ENCODE assay signal across 1 cellular context in genomic region chr1:110114784-110115183, GRCh38.
TF ChIP-seq lines count a peak whose summit lies in the region.

No MANE protein-coding gene starts in this region.

TF ChIP-seq in HEK293, 187 proteins besides CTCF, POLR2A, EP300 and RAD21 (continued from another document):
- TF ChIP-seq, protein P1, sequence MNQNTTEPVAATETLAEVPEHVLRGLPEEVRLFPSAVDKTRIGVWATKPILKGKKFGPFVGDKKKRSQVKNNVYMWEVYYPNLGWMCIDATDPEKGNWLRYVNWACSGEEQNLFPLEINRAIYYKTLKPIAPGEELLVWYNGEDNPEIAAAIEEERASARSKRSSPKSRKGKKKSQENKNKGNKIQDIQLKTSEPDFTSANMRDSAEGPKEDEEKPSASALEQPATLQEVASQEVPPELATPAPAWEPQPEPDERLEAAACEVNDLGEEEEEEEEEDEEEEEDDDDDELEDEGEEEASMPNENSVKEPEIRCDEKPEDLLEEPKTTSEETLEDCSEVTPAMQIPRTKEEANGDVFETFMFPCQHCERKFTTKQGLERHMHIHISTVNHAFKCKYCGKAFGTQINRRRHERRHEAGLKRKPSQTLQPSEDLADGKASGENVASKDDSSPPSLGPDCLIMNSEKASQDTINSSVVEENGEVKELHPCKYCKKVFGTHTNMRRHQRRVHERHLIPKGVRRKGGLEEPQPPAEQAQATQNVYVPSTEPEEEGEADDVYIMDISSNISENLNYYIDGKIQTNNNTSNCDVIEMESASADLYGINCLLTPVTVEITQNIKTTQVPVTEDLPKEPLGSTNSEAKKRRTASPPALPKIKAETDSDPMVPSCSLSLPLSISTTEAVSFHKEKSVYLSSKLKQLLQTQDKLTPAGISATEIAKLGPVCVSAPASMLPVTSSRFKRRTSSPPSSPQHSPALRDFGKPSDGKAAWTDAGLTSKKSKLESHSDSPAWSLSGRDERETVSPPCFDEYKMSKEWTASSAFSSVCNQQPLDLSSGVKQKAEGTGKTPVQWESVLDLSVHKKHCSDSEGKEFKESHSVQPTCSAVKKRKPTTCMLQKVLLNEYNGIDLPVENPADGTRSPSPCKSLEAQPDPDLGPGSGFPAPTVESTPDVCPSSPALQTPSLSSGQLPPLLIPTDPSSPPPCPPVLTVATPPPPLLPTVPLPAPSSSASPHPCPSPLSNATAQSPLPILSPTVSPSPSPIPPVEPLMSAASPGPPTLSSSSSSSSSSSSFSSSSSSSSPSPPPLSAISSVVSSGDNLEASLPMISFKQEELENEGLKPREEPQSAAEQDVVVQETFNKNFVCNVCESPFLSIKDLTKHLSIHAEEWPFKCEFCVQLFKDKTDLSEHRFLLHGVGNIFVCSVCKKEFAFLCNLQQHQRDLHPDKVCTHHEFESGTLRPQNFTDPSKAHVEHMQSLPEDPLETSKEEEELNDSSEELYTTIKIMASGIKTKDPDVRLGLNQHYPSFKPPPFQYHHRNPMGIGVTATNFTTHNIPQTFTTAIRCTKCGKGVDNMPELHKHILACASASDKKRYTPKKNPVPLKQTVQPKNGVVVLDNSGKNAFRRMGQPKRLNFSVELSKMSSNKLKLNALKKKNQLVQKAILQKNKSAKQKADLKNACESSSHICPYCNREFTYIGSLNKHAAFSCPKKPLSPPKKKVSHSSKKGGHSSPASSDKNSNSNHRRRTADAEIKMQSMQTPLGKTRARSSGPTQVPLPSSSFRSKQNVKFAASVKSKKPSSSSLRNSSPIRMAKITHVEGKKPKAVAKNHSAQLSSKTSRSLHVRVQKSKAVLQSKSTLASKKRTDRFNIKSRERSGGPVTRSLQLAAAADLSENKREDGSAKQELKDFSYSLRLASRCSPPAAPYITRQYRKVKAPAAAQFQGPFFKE (tag by site-specific recombination; IDR thresholded peaks at IDR 0.05; ENCODE audit: borderline replicate concordance): no peak
- TF ChIP-seq ZSCAN4 (tag by site-specific recombination; IDR thresholded peaks at IDR 0.05) (no peak), ZNF791 (tag by site-specific recombination; IDR thresholded peaks at IDR 0.05) (no peak), KLF10 (tag by site-specific recombination; IDR thresholded peaks at IDR 0.05) (no peak), ZNF324 (tag by site-specific recombination; IDR thresholded peaks at IDR 0.05) (no peak), ZNF341 (tag by site-specific recombination; IDR thresholded peaks at IDR 0.05; ENCODE audit: low read depth) (peak; percentile 96), ZNF449 (tag by site-specific recombination; IDR thresholded peaks at IDR 0.05) (no peak), ZNF133 (tag by site-specific recombination; IDR thresholded peaks at IDR 0.05) (no peak), ZNF311 (tag by site-specific recombination; IDR thresholded peaks at IDR 0.05; ENCODE audit: borderline replicate concordance) (no peak), ZBTB7A (tag by site-specific recombination; IDR thresholded peaks at IDR 0.05; ENCODE audit: low read depth) (no peak), ZNF19 (tag by site-specific recombination; IDR thresholded peaks at IDR 0.05; ENCODE audit: low read depth) (no peak), ZFHX2 (tag by site-specific recombination; conservative IDR thresholded peaks at IDR 0.05) (peak; percentile 75), PRDM1 (tag by site-specific recombination; IDR thresholded peaks at IDR 0.05) (no peak), ZNF211 (tag by site-specific recombination; IDR thresholded peaks at IDR 0.05; ENCODE audit: low read depth) (no peak), ZBTB21 (tag by site-specific recombination; IDR thresholded peaks at IDR 0.05) (no peak), MYNN (tag by site-specific recombination; IDR thresholded peaks at IDR 0.05; ENCODE audit: borderline replicate concordance) (no peak), ZNF248 (tag by site-specific recombination; IDR thresholded peaks at IDR 0.05) (no peak), ZIC2 (tag by site-specific recombination; IDR thresholded peaks at IDR 0.05) (peak; percentile 71), ZNF777 (tag by site-specific recombination; IDR thresholded peaks at IDR 0.05; ENCODE audit: borderline replicate concordance) (no peak), EGR2 (tag by site-specific recombination; IDR thresholded peaks at IDR 0.05; ENCODE audit: low read depth) (peak; percentile 75), ZNF48 (tag by site-specific recombination; IDR thresholded peaks at IDR 0.05) (no peak), ZEB2 (tag by site-specific recombination; IDR thresholded peaks at IDR 0.05) (no peak), ZNF416 (tag by site-specific recombination; IDR thresholded peaks at IDR 0.05) (no peak), REPIN1 (tag by site-specific recombination; IDR thresholded peaks at IDR 0.05; ENCODE audit: low read depth) (no peak)
- TF ChIP-seq, protein P2, sequence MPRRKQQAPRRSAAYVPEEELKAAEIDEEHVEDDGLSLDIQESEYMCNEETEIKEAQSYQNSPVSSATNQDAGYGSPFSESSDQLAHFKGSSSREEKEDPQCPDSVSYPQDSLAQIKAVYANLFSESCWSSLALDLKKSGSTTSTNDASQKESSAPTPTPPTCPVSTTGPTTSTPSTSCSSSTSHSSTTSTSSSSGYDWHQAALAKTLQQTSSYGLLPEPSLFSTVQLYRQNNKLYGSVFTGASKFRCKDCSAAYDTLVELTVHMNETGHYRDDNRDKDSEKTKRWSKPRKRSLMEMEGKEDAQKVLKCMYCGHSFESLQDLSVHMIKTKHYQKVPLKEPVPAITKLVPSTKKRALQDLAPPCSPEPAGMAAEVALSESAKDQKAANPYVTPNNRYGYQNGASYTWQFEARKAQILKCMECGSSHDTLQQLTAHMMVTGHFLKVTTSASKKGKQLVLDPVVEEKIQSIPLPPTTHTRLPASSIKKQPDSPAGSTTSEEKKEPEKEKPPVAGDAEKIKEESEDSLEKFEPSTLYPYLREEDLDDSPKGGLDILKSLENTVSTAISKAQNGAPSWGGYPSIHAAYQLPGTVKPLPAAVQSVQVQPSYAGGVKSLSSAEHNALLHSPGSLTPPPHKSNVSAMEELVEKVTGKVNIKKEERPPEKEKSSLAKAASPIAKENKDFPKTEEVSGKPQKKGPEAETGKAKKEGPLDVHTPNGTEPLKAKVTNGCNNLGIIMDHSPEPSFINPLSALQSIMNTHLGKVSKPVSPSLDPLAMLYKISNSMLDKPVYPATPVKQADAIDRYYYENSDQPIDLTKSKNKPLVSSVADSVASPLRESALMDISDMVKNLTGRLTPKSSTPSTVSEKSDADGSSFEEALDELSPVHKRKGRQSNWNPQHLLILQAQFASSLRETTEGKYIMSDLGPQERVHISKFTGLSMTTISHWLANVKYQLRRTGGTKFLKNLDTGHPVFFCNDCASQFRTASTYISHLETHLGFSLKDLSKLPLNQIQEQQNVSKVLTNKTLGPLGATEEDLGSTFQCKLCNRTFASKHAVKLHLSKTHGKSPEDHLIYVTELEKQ (tag by site-specific recombination; IDR thresholded peaks at IDR 0.05; ENCODE audit: borderline replicate concordance): no peak
- TF ChIP-seq, protein P3, sequence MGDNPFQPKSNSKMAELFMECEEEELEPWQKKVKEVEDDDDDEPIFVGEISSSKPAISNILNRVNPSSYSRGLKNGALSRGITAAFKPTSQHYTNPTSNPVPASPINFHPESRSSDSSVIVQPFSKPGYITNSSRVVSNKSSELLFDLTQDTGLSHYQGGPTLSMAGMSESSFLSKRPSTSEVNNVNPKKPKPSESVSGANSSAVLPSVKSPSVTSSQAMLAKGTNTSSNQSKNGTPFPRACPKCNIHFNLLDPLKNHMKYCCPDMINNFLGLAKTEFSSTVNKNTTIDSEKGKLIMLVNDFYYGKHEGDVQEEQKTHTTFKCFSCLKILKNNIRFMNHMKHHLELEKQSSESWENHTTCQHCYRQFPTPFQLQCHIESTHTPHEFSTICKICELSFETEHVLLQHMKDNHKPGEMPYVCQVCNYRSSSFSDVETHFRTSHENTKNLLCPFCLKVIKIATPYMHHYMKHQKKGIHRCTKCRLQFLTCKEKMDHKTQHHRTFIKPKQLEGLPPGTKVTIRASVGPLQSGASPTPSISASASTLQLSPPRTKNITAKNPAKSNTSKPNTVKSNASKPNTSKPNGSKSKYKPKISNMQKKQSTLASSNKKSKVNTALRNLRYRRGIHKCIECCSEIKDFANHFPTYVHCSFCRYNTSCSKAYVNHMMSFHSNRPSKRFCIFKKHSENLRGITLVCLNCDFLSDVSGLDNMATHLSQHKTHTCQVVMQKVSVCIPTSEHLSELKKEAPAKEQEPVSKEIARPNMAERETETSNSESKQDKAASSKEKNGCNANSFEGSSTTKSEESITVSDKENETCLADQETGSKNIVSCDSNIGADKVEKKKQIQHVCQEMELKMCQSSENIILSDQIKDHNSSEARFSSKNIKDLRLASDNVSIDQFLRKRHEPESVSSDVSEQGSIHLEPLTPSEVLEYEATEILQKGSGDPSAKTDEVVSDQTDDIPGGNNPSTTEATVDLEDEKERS (tag by site-specific recombination; IDR thresholded peaks at IDR 0.05): no peak
